In genomic region chr14:34873591-34874385, GRCh38 we compare ENCODE assay signal across 8 cellular contexts. TPM values are rescaled to one million over a fixed set of nuclear protein-coding genes. Genes with fewer than 3 reads are reported as not detected.
DNase-seq lines count a peak whose midpoint lies in the region; ATAC-seq, FAIRE-seq and TF ChIP-seq lines count a peak whose summit lies in the region.

No MANE protein-coding gene starts in this region.

- TF ChIP-seq CTCF in fibroblast of mammary gland (conservative IDR thresholded peaks at IDR 0.05; ENCODE audit: control insufficient read depth, insufficient read depth, low read depth, low read length) = no peak

- H3K4me3 ChIP-seq in fibroblast of mammary gland (ENCODE audit: control insufficient read depth, low read depth, low read length) = peak overlapping the region; percentile 73

- H3K27me3 Mint-ChIP-seq in activated T-helper 17 cell treated with anti-CD3 and anti-CD28 coated beads, Interleukin-2, amount 50 U/mL, for 72 hours = no peaks in the 10 kb centered on the region
- H3K27me3 Mint-ChIP-seq in natural killer cell treated with Interleukin-12 subunit alpha and Interleukin-12 subunit beta and Interleukin-15 and Interleukin-18, amount 100 ng/mL, for 72 hours = no peaks in the 10 kb centered on the region
- H3K27me3 Mint-ChIP-seq in stimulated activated naive CD8-positive, alpha-beta T cell treated with anti-CD3 and anti-CD28 coated beads, Interleukin-15, amount 100 ng/mL, for 72 hours = no peaks in the 10 kb centered on the region

- peak overlapping the region; percentile 98 for H3K27ac Mint-ChIP-seq in activated T-helper 17 cell treated with anti-CD3 and anti-CD28 coated beads, Interleukin-2, amount 50 U/mL, for 72 hours
- H3K27ac Mint-ChIP-seq in natural killer cell treated with Interleukin-12 subunit alpha and Interleukin-12 subunit beta and Interleukin-15 and Interleukin-18, amount 100 ng/mL, for 72 hours = peak overlapping the region; percentile 92 to 96
- H3K27ac Mint-ChIP-seq in stimulated activated naive CD8-positive, alpha-beta T cell treated with anti-CD3 and anti-CD28 coated beads, Interleukin-15, amount 100 ng/mL, for 72 hours = peak overlapping the region; percentile 99 to 100

- peak overlapping the region; percentile 97 for H3K4me3 Mint-ChIP-seq in activated T-helper 17 cell treated with anti-CD3 and anti-CD28 coated beads, Interleukin-2, amount 50 U/mL, for 72 hours
- H3K4me3 Mint-ChIP-seq in natural killer cell treated with Interleukin-12 subunit alpha and Interleukin-12 subunit beta and Interleukin-15 and Interleukin-18, amount 100 ng/mL, for 72 hours = peak overlapping the region; percentile 92
- H3K4me3 Mint-ChIP-seq in stimulated activated naive CD8-positive, alpha-beta T cell treated with anti-CD3 and anti-CD28 coated beads, Interleukin-15, amount 100 ng/mL, for 72 hours = peak overlapping the region; percentile 89 to 95

- peak; percentile 53 for ATAC-seq in GM21390 (IDR thresholded peaks at IDR 0.05; ENCODE audit: unreplicated experiment)
- ATAC-seq in activated T-helper 17 cell treated with anti-CD3 and anti-CD28 coated beads, Interleukin-2, amount 50 U/mL, for 72 hours (replicated peaks) = peak; percentile 86
- peak; percentile 86 to 90 for ATAC-seq in natural killer cell treated with Interleukin-12 subunit alpha and Interleukin-12 subunit beta and Interleukin-15 and Interleukin-18, amount 100 ng/mL, for 72 hours
- peak; percentile 88 for ATAC-seq in stimulated activated naive CD8-positive, alpha-beta T cell treated with anti-CD3 and anti-CD28 coated beads, Interleukin-15, amount 100 ng/mL, for 72 hours

- DNase-seq in DMS53 (lab: John Stamatoyannopoulos, UW) (peak; percentile 80), HTR-8/SVneo (ENCODE audit: insufficient read length, low spot score) (peak; percentile 48), RPMI8226 (peak; percentile 85), fibroblast of mammary gland (ENCODE audit: low read depth) (peak; percentile 66)
- DNase-seq in natural killer cell treated with Interleukin-12 subunit alpha and Interleukin-12 subunit beta and Interleukin-15 and Interleukin-18, amount 100 ng/mL, for 72 hours (ENCODE audit: low spot score) = peak; percentile 95
- DNase-seq in stimulated activated naive CD8-positive, alpha-beta T cell treated with anti-CD3 and anti-CD28 coated beads, Interleukin-15, amount 100 ng/mL, for 72 hours = peak; percentile 89 to 96

- no peaks in the 10 kb centered on the region for H3K9me3 Mint-ChIP-seq in activated T-helper 17 cell treated with anti-CD3 and anti-CD28 coated beads, Interleukin-2, amount 50 U/mL, for 72 hours
- no peaks in the 10 kb centered on the region for H3K9me3 Mint-ChIP-seq in natural killer cell treated with Interleukin-12 subunit alpha and Interleukin-12 subunit beta and Interleukin-15 and Interleukin-18, amount 100 ng/mL, for 72 hours
- H3K9me3 Mint-ChIP-seq in stimulated activated naive CD8-positive, alpha-beta T cell treated with anti-CD3 and anti-CD28 coated beads, Interleukin-15, amount 100 ng/mL, for 72 hours = no peaks in the 10 kb centered on the region

- no peak for FAIRE-seq in HTR-8/SVneo (lab: Jason Lieb, UNC)

- H3K36me3 Mint-ChIP-seq in activated T-helper 17 cell treated with anti-CD3 and anti-CD28 coated beads, Interleukin-2, amount 50 U/mL, for 72 hours (ENCODE audit: low read depth) = peaks cover 60% of the 10 kb centered on the region
- H3K36me3 Mint-ChIP-seq in natural killer cell treated with Interleukin-12 subunit alpha and Interleukin-12 subunit beta and Interleukin-15 and Interleukin-18, amount 100 ng/mL, for 72 hours = no peaks in the 10 kb centered on the region

- H3K4me1 Mint-ChIP-seq in activated T-helper 17 cell treated with anti-CD3 and anti-CD28 coated beads, Interleukin-2, amount 50 U/mL, for 72 hours = peaks cover 21% of the 10 kb centered on the region
- H3K4me1 Mint-ChIP-seq in natural killer cell treated with Interleukin-12 subunit alpha and Interleukin-12 subunit beta and Interleukin-15 and Interleukin-18, amount 100 ng/mL, for 72 hours (ENCODE audit: low read depth in 2 of 2) = peaks cover 32 to 33% of the 10 kb centered on the region in 2 donors
- peaks cover 39% of the 10 kb centered on the region for H3K4me1 Mint-ChIP-seq in stimulated activated naive CD8-positive, alpha-beta T cell treated with anti-CD3 and anti-CD28 coated beads, Interleukin-15, amount 100 ng/mL, for 72 hours

RNA-seq across cellular contexts. Expression of gene BAZ1A, which starts 1.4 kb away (rescaled TPM):
- total RNA-seq in activated T-helper 17 cell treated with anti-CD3 and anti-CD28 coated beads, Interleukin-2, amount 50 U/mL, for 72 hours = 10 to 100 TPM; 53.3 to 57.0 TPM
- 10 to 100 TPM; 88.3 to 93.6 TPM for total RNA-seq in natural killer cell treated with Interleukin-12 subunit alpha and Interleukin-12 subunit beta and Interleukin-15 and Interleukin-18, amount 100 ng/mL, for 72 hours

Comparison
In these comparisons a context has a peak if more than half of its experiments do, and no peak if none do; other contexts are left out.
1. Peak in every context shown above with its lines: DNase-seq, ATAC-seq and H3K4me3 ChIP-seq.